Comparison of ENCODE assay signal across 28 cellular contexts in genomic region chr1:225389850-225390249, GRCh38.
"Had no signal": no experiment of that assay in that cellular context is flagged by ENCODE, and none has a peak within 500 bp of the region (broad histone marks: within the 10 kb centered on the region; RNA-seq: fewer than 3 reads in every experiment).

No MANE protein-coding gene starts in this region.

- H3K4me1 Mint-ChIP-seq: central memory CD8-positive, alpha-beta T cell had no signal

- H3K4me1 ChIP-seq: esophagus muscularis mucosa, gastroesophageal sphincter, heart left ventricle had no signal

- H3K27ac Mint-ChIP-seq: activated CD4-positive, alpha-beta memory T cell treated with anti-CD3 and anti-CD28 coated beads for 36 hours; activated CD4-positive, alpha-beta T cell treated with anti-CD3 and anti-CD28 coated beads for 36 hours; activated CD4-positive, alpha-beta T cell treated with anti-CD3 and anti-CD28 coated beads, Interleukin-2, amount 10 ng/mL, durations not matched to agents 24 days and 14 days; activated naive CD8-positive, alpha-beta T cell; activated T-helper 17 cell treated with anti-CD3 and anti-CD28 coated beads, Interleukin-2, amount 50 U/mL, for 72 hours; dendritic cell treated with granulocyte-macrophage colony-stimulating factor and Interleukin-4, amounts not matched to agents 40 ng/mL and 50 ng/mL, for 4 days; endodermal cell had no signal

- H3K36me3 Mint-ChIP-seq: activated CD4-positive, alpha-beta memory T cell treated with anti-CD3 and anti-CD28 coated beads for 36 hours; activated naive CD8-positive, alpha-beta T cell had no signal

- H3K4me3 ChIP-seq: coronary artery, dorsolateral prefrontal cortex, esophagus muscularis mucosa, gastroesophageal sphincter, heart left ventricle had no signal

- H3K27me3 ChIP-seq: brain microvascular endothelial cell, dorsolateral prefrontal cortex, esophagus muscularis mucosa, gastroesophageal sphincter, heart left ventricle had no signal

- DNase-seq: activated CD4-positive, alpha-beta memory T cell treated with anti-CD3 and anti-CD28 coated beads for 36 hours; activated CD4-positive, alpha-beta T cell treated with anti-CD3 and anti-CD28 coated beads for 36 hours; activated CD4-positive, alpha-beta T cell treated with anti-CD3 and anti-CD28 coated beads, Interleukin-2, amount 10 ng/mL, durations not matched to agents 24 days and 14 days; activated CD4-positive, CD25-positive, alpha-beta regulatory T cell; activated CD4-positive, CD25-positive, alpha-beta regulatory T cell treated with anti-CD3 and anti-CD28 coated beads, Interleukin-2, amount 50 U/mL, for 72 hours; activated CD8-positive, alpha-beta memory T cell treated with anti-CD3 and anti-CD28 coated beads for 24 hours; activated effector memory CD4-positive, alpha-beta T cell treated with Interleukin-2 at 50 U/mL for 16 hours; activated gamma-delta T cell treated with Interleukin-2 at 50 U/mL for 16 hours; activated naive CD4-positive, alpha-beta T cell treated with anti-CD3 and anti-CD28 coated beads, Interleukin-2, amount 50 U/mL, for 16 hours; activated naive CD4-positive, alpha-beta T cell treated with Interleukin-2 at 50 U/mL for 16 hours; activated T-cell treated with anti-CD3 and anti-CD28 coated beads, Interleukin-2, amount 50 U/mL, for 4 hours; amniotic stem cell; anterior cingulate cortex; brain microvascular endothelial cell; dorsolateral prefrontal cortex; effector memory CD4-positive, alpha-beta T cell; endodermal cell; erythroblast; foreskin melanocyte; heart left ventricle; T-helper 2 cell had no signal

- ATAC-seq: activated CD4-positive, alpha-beta T cell treated with anti-CD3 and anti-CD28 coated beads for 36 hours; activated T-cell treated with anti-CD3 and anti-CD28 coated beads, Interleukin-2, amount 50 U/mL, for 4 hours; activated T-helper 17 cell treated with anti-CD3 and anti-CD28 coated beads, Interleukin-2, amount 50 U/mL, for 72 hours; gastroesophageal sphincter; heart left ventricle had no signal

- H3K4me3 Mint-ChIP-seq: activated CD4-positive, alpha-beta memory T cell treated with anti-CD3 and anti-CD28 coated beads for 36 hours; activated CD4-positive, alpha-beta T cell treated with anti-CD3 and anti-CD28 coated beads for 36 hours; activated CD4-positive, alpha-beta T cell treated with anti-CD3 and anti-CD28 coated beads, Interleukin-2, amount 10 ng/mL, durations not matched to agents 24 days and 14 days; activated naive CD8-positive, alpha-beta T cell; activated T-cell treated with anti-CD3 and anti-CD28 coated beads, Interleukin-2, amount 50 U/mL, for 4 hours; activated T-helper 17 cell treated with anti-CD3 and anti-CD28 coated beads, Interleukin-2, amount 50 U/mL, for 72 hours; central memory CD8-positive, alpha-beta T cell; dendritic cell treated with granulocyte-macrophage colony-stimulating factor and Interleukin-4, amounts not matched to agents 40 ng/mL and 50 ng/mL, for 4 days; endodermal cell had no signal

- H3K36me3 ChIP-seq: brain microvascular endothelial cell, heart left ventricle had no signal

- H3K9me3 ChIP-seq: esophagus muscularis mucosa, gastroesophageal sphincter, heart left ventricle had no signal

- H3K9me3 Mint-ChIP-seq: activated CD4-positive, alpha-beta memory T cell treated with anti-CD3 and anti-CD28 coated beads for 36 hours; activated CD4-positive, alpha-beta T cell treated with anti-CD3 and anti-CD28 coated beads, Interleukin-2, amount 10 ng/mL, durations not matched to agents 24 days and 14 days; activated T-cell treated with anti-CD3 and anti-CD28 coated beads, Interleukin-2, amount 50 U/mL, for 4 hours; activated T-helper 17 cell treated with anti-CD3 and anti-CD28 coated beads, Interleukin-2, amount 50 U/mL, for 72 hours; central memory CD8-positive, alpha-beta T cell; dendritic cell treated with granulocyte-macrophage colony-stimulating factor and Interleukin-4, amounts not matched to agents 40 ng/mL and 50 ng/mL, for 4 days; endodermal cell had no signal

- H3K27ac ChIP-seq: brain microvascular endothelial cell, coronary artery, dorsolateral prefrontal cortex, esophagus muscularis mucosa, gastroesophageal sphincter, heart left ventricle had no signal

- H3K27me3 Mint-ChIP-seq: activated CD4-positive, alpha-beta memory T cell treated with anti-CD3 and anti-CD28 coated beads for 36 hours; activated CD4-positive, alpha-beta T cell treated with anti-CD3 and anti-CD28 coated beads for 36 hours; activated CD4-positive, alpha-beta T cell treated with anti-CD3 and anti-CD28 coated beads, Interleukin-2, amount 10 ng/mL, durations not matched to agents 24 days and 14 days; activated naive CD8-positive, alpha-beta T cell; activated T-helper 17 cell treated with anti-CD3 and anti-CD28 coated beads, Interleukin-2, amount 50 U/mL, for 72 hours; central memory CD8-positive, alpha-beta T cell had no signal
